Comparison of ENCODE assay signal across 18 cellular contexts in the genomic region with DNA sequence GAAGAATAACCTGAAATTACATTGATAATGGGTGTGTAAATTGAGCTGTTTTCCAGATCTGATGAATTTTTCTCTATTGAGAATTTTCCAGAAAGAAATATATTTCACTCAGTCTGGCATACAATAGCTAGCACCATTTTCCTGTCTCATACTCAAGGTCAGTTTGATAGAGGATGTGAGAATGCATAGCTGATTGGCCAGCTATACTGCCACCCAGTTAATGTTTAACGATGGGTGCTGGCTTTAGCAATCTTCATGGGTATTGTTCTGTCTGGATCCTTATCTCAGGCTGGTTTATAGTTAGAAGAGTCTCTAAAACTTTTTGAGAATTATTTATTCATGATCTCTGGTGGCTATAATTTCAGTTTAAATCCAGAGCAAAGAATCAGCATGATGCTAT.
DNase-seq lines count a peak whose midpoint lies in the region; ATAC-seq, FAIRE-seq and TF ChIP-seq lines count a peak whose summit lies in the region.
"Had no signal": no experiment of that assay in that cellular context is flagged by ENCODE, and none has a peak within 500 bp of the region (broad histone marks: within the 10 kb centered on the region; RNA-seq: fewer than 3 reads in every experiment).

No MANE protein-coding gene starts in this region.

- FAIRE-seq in RCC 7860 (lab: Jason Lieb, UNC): peak; percentile 5
- FAIRE-seq: D721Med had no signal

- no peak overlapping the region for H3K4me3 ChIP-seq in Caco-2 (ENCODE audit: low read depth, low read length)
- H3K4me3 ChIP-seq: GM23248 had no signal

- no peaks in the 10 kb centered on the region for H3K27me3 Mint-ChIP-seq in Caco-2 (ENCODE audit: insufficient read depth, unreplicated experiment)
- H3K27me3 Mint-ChIP-seq in mesothelial cell of epicardium (ENCODE audit: low read depth): no peaks in the 10 kb centered on the region

- H3K4me3 Mint-ChIP-seq in Caco-2 (ENCODE audit: unreplicated experiment) (no peak overlapping the region), mesothelial cell of epicardium (no peak overlapping the region)

- H3K27ac Mint-ChIP-seq in Caco-2 (ENCODE audit: unreplicated experiment) (no peak overlapping the region), mesothelial cell of epicardium (peak overlapping the region; percentile 11)

- ATAC-seq in GM18907 (IDR thresholded peaks at IDR 0.05; ENCODE audit: unreplicated experiment) (peak; percentile 87), HG02571 (IDR thresholded peaks at IDR 0.05; ENCODE audit: unreplicated experiment) (no peak)
- ATAC-seq: HCT116, Right ventricle myocardium inferior had no signal

- BruUV-seq in Caco-2 (replicated peaks; lab: Mats Ljungman, UMichigan): no TSS peak

- no peaks in the 10 kb centered on the region for H3K36me3 ChIP-seq in Caco-2 (ENCODE audit: control insufficient read depth, insufficient read depth, low read length)

- H3K9me3 ChIP-seq in Caco-2: peaks cover 5% of the 10 kb centered on the region; the same call in 1 of the 2 replicates
- H3K9me3 ChIP-seq: SK-N-SH had no signal

- intact Hi-C loops in Caco-2 (cut with micrococcal nuclease; ENCODE audit: unreplicated experiment): no loop called here

- H3K9me3 Mint-ChIP-seq in Caco-2 (ENCODE audit: unreplicated experiment) (no peaks in the 10 kb centered on the region), mesothelial cell of epicardium (no peaks in the 10 kb centered on the region)

- H3K4me1 Mint-ChIP-seq in Caco-2 (ENCODE audit: low read depth, unreplicated experiment): peaks cover 6% of the 10 kb centered on the region
- peaks cover 19% of the 10 kb centered on the region for H3K4me1 Mint-ChIP-seq in mesothelial cell of epicardium

- DNase-seq in Caco-2 (peak; percentile 47 to 57), RCC 7860 (ENCODE audit: low spot score) (peak; percentile 16), mesothelial cell of epicardium (ENCODE audit: low spot score in 2 of 2, unreplicated experiment in 2 of 2) (no peak), pons (ENCODE audit: low spot score) (no peak), RPMI8226 (no peak), NCI-H187 treated with DMSO at 0.1 percent for 48 hours (lab: John Stamatoyannopoulos, UW) (no peak)
- DNase-seq: GF-D8, GM23248, NCI-H1092, NCI-H2107, NCI-H226, NCI-H69, SK-N-SH had no signal

- TF ChIP-seq CTCF in Caco-2 (IDR thresholded peaks at IDR 0.05; ENCODE audit: insufficient read depth in 1 of 2, low read depth in 1 of 2, low read length in 1 of 2, severe bottlenecking in 1 of 2, unreplicated experiment in 1 of 2) (no peak), mesothelial cell of epicardium (IDR thresholded peaks at IDR 0.05; ENCODE audit: unreplicated experiment) (no peak)

- CTCF ChIA-PET in Caco-2 (lab: Charles Lee): interaction anchor here (0.6 kb wide), 1 partner anchor 1929 kb away, joined by 4 read pairs; no protein-coding TSS in a partner anchor

- no peaks in the 10 kb centered on the region for H3K27me3 ChIP-seq in Caco-2 (replicated peaks; ENCODE audit: control insufficient read depth, insufficient read depth, low read length)

- H3K4me1 ChIP-seq in Caco-2: peaks cover 9% of the 10 kb centered on the region

- POLR2A ChIA-PET in Caco-2 (lab: Charles Lee): no interaction called here

- H3K36me3 Mint-ChIP-seq in Caco-2 (ENCODE audit: insufficient read depth, unreplicated experiment) (no peaks in the 10 kb centered on the region), mesothelial cell of epicardium (no peaks in the 10 kb centered on the region)

Comparison
In these comparisons a context has a peak if more than half of its experiments do, and no peak if none do; other contexts are left out.
1. DNase-seq: peak in Caco-2 (2 of 2) and RCC 7860 (single experiment); none in mesothelial cell of epicardium (0 of 2), pons (single experiment), RPMI8226 (single experiment) and NCI-H187 treated with DMSO at 0.1 percent for 48 hours (single experiment).